In the genomic region with DNA sequence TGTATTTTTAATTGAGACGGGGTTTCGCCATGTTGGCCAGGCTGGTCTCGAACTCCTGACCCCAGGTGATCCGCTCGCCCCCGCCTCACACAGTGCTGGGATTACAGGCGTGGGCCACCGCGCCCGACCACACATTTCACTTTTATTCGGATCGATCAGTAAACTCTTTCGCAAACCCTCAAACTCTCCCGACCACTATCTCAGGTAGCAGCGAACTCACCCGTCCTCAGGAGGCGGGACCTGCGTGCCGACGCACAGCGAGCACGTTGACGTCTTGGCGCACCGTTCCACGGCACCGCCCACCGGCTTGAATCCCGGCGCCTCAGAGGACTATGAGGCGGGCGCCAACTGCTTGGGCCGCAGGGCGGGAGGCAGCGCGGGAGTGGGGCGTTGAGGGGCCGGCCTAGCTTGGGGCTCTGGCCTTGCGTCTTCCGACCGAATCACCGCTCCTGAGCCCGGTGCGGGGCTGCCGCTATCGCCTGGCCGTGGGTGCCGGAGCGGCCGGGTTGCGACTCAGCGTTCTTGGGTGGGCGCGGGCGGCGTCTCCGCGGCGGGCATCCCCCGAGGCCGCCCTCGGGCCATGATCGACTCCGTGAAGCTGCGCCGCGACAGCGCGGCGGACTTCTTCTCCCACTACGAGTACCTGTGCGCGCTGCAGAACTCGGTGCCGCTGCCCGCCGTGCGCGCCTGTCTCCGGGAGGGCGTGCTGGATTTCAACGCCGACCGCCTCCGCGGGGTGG, we compare ENCODE assay signal across 1 cellular context.
TF ChIP-seq lines count a peak whose summit lies in the region.

A gene with protein sequence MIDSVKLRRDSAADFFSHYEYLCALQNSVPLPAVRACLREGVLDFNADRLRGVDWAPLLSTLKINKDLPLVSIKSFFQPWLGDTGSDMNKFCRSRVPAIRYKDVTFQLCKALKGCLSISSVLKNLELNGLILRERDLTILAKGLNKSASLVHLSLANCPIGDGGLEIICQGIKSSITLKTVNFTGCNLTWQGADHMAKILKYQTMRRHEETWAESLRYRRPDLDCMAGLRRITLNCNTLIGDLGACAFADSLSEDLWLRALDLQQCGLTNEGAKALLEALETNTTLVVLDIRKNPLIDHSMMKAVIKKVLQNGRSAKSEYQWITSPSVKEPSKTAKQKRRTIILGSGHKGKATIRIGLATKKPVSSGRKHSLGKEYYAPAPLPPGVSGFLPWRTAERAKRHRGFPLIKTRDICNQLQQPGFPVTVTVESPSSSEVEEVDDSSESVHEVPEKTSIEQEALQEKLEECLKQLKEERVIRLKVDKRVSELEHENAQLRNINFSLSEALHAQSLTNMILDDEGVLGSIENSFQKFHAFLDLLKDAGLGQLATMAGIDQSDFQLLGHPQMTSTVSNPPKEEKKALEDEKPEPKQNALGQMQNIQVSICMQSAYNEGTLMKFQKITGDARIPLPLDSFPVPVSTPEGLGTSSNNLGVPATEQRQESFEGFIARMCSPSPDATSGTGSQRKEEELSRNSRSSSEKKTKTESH (plus strand): TSS at position 305 of the 740 bp plus-strand sequence. CDS start 276 bp downstream, at position 581.

TF ChIP-seq in K562, 482 proteins besides CTCF, POLR2A, EP300 and RAD21 (continued from another document and continues in another):
- TF ChIP-seq RBBP5 (IDR thresholded peaks at IDR 0.05; ENCODE audit: borderline replicate concordance, insufficient read depth, low read length, poor library complexity, severe bottlenecking): peak; percentile 65
- 0 out of 4 replicates have a peak, but pooled peaks of 1 of the 2 experiments have one; percentile 13 for TF ChIP-seq TBL1XR1 (IDR thresholded peaks at IDR 0.05; ENCODE audit: low read length in 2 of 2)
- no peak for TF ChIP-seq ZNF408 (CRISPR knock-in tag; IDR thresholded peaks at IDR 0.05; ENCODE audit: low read depth)
- TF ChIP-seq, protein P1, sequence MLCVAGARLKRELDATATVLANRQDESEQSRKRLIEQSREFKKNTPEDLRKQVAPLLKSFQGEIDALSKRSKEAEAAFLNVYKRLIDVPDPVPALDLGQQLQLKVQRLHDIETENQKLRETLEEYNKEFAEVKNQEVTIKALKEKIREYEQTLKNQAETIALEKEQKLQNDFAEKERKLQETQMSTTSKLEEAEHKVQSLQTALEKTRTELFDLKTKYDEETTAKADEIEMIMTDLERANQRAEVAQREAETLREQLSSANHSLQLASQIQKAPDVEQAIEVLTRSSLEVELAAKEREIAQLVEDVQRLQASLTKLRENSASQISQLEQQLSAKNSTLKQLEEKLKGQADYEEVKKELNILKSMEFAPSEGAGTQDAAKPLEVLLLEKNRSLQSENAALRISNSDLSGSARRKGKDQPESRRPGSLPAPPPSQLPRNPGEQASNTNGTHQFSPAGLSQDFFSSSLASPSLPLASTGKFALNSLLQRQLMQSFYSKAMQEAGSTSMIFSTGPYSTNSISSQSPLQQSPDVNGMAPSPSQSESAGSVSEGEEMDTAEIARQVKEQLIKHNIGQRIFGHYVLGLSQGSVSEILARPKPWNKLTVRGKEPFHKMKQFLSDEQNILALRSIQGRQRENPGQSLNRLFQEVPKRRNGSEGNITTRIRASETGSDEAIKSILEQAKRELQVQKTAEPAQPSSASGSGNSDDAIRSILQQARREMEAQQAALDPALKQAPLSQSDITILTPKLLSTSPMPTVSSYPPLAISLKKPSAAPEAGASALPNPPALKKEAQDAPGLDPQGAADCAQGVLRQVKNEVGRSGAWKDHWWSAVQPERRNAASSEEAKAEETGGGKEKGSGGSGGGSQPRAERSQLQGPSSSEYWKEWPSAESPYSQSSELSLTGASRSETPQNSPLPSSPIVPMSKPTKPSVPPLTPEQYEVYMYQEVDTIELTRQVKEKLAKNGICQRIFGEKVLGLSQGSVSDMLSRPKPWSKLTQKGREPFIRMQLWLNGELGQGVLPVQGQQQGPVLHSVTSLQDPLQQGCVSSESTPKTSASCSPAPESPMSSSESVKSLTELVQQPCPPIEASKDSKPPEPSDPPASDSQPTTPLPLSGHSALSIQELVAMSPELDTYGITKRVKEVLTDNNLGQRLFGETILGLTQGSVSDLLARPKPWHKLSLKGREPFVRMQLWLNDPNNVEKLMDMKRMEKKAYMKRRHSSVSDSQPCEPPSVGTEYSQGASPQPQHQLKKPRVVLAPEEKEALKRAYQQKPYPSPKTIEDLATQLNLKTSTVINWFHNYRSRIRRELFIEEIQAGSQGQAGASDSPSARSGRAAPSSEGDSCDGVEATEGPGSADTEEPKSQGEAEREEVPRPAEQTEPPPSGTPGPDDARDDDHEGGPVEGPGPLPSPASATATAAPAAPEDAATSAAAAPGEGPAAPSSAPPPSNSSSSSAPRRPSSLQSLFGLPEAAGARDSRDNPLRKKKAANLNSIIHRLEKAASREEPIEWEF (CRISPR knock-in tag; IDR thresholded peaks at IDR 0.05): no peak
- TF ChIP-seq HDAC1 (IDR thresholded peaks at IDR 0.05): no peak
- TF ChIP-seq, protein P2, sequence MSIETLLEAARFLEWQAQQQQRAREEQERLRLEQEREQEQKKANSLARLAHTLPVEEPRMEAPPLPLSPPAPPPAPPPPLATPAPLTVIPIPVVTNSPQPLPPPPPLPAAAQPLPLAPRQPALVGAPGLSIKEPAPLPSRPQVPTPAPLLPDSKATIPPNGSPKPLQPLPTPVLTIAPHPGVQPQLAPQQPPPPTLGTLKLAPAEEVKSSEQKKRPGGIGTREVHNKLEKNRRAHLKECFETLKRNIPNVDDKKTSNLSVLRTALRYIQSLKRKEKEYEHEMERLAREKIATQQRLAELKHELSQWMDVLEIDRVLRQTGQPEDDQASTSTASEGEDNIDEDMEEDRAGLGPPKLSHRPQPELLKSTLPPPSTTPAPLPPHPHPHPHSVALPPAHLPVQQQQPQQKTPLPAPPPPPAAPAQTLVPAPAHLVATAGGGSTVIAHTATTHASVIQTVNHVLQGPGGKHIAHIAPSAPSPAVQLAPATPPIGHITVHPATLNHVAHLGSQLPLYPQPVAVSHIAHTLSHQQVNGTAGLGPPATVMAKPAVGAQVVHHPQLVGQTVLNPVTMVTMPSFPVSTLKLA (conservative IDR thresholded peaks at IDR 0.05): peak; percentile 28 to 53; a peak in 2 of 4 replicates
- TF ChIP-seq, protein P3, sequence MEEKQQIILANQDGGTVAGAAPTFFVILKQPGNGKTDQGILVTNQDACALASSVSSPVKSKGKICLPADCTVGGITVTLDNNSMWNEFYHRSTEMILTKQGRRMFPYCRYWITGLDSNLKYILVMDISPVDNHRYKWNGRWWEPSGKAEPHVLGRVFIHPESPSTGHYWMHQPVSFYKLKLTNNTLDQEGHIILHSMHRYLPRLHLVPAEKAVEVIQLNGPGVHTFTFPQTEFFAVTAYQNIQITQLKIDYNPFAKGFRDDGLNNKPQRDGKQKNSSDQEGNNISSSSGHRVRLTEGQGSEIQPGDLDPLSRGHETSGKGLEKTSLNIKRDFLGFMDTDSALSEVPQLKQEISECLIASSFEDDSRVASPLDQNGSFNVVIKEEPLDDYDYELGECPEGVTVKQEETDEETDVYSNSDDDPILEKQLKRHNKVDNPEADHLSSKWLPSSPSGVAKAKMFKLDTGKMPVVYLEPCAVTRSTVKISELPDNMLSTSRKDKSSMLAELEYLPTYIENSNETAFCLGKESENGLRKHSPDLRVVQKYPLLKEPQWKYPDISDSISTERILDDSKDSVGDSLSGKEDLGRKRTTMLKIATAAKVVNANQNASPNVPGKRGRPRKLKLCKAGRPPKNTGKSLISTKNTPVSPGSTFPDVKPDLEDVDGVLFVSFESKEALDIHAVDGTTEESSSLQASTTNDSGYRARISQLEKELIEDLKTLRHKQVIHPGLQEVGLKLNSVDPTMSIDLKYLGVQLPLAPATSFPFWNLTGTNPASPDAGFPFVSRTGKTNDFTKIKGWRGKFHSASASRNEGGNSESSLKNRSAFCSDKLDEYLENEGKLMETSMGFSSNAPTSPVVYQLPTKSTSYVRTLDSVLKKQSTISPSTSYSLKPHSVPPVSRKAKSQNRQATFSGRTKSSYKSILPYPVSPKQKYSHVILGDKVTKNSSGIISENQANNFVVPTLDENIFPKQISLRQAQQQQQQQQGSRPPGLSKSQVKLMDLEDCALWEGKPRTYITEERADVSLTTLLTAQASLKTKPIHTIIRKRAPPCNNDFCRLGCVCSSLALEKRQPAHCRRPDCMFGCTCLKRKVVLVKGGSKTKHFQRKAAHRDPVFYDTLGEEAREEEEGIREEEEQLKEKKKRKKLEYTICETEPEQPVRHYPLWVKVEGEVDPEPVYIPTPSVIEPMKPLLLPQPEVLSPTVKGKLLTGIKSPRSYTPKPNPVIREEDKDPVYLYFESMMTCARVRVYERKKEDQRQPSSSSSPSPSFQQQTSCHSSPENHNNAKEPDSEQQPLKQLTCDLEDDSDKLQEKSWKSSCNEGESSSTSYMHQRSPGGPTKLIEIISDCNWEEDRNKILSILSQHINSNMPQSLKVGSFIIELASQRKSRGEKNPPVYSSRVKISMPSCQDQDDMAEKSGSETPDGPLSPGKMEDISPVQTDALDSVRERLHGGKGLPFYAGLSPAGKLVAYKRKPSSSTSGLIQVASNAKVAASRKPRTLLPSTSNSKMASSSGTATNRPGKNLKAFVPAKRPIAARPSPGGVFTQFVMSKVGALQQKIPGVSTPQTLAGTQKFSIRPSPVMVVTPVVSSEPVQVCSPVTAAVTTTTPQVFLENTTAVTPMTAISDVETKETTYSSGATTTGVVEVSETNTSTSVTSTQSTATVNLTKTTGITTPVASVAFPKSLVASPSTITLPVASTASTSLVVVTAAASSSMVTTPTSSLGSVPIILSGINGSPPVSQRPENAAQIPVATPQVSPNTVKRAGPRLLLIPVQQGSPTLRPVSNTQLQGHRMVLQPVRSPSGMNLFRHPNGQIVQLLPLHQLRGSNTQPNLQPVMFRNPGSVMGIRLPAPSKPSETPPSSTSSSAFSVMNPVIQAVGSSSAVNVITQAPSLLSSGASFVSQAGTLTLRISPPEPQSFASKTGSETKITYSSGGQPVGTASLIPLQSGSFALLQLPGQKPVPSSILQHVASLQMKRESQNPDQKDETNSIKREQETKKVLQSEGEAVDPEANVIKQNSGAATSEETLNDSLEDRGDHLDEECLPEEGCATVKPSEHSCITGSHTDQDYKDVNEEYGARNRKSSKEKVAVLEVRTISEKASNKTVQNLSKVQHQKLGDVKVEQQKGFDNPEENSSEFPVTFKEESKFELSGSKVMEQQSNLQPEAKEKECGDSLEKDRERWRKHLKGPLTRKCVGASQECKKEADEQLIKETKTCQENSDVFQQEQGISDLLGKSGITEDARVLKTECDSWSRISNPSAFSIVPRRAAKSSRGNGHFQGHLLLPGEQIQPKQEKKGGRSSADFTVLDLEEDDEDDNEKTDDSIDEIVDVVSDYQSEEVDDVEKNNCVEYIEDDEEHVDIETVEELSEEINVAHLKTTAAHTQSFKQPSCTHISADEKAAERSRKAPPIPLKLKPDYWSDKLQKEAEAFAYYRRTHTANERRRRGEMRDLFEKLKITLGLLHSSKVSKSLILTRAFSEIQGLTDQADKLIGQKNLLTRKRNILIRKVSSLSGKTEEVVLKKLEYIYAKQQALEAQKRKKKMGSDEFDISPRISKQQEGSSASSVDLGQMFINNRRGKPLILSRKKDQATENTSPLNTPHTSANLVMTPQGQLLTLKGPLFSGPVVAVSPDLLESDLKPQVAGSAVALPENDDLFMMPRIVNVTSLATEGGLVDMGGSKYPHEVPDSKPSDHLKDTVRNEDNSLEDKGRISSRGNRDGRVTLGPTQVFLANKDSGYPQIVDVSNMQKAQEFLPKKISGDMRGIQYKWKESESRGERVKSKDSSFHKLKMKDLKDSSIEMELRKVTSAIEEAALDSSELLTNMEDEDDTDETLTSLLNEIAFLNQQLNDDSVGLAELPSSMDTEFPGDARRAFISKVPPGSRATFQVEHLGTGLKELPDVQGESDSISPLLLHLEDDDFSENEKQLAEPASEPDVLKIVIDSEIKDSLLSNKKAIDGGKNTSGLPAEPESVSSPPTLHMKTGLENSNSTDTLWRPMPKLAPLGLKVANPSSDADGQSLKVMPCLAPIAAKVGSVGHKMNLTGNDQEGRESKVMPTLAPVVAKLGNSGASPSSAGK (IDR thresholded peaks at IDR 0.05): no peak; the same call in 1 of the 2 replicates
- no peak for TF ChIP-seq ZNF282 (CRISPR knock-in tag; IDR thresholded peaks at IDR 0.05)
- TF ChIP-seq ZEB2 (IDR thresholded peaks at IDR 0.05): 0 out of 2 replicates have a peak, but pooled peaks have one; percentile 15
- TF ChIP-seq, protein P4, sequence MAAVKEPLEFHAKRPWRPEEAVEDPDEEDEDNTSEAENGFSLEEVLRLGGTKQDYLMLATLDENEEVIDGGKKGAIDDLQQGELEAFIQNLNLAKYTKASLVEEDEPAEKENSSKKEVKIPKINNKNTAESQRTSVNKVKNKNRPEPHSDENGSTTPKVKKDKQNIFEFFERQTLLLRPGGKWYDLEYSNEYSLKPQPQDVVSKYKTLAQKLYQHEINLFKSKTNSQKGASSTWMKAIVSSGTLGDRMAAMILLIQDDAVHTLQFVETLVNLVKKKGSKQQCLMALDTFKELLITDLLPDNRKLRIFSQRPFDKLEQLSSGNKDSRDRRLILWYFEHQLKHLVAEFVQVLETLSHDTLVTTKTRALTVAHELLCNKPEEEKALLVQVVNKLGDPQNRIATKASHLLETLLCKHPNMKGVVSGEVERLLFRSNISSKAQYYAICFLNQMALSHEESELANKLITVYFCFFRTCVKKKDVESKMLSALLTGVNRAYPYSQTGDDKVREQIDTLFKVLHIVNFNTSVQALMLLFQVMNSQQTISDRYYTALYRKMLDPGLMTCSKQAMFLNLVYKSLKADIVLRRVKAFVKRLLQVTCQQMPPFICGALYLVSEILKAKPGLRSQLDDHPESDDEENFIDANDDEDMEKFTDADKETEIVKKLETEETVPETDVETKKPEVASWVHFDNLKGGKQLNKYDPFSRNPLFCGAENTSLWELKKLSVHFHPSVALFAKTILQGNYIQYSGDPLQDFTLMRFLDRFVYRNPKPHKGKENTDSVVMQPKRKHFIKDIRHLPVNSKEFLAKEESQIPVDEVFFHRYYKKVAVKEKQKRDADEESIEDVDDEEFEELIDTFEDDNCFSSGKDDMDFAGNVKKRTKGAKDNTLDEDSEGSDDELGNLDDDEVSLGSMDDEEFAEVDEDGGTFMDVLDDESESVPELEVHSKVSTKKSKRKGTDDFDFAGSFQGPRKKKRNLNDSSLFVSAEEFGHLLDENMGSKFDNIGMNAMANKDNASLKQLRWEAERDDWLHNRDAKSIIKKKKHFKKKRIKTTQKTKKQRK (IDR thresholded peaks at IDR 0.05; ENCODE audit: borderline replicate concordance, low read depth, low read length): no peak
- TF ChIP-seq, protein P5, sequence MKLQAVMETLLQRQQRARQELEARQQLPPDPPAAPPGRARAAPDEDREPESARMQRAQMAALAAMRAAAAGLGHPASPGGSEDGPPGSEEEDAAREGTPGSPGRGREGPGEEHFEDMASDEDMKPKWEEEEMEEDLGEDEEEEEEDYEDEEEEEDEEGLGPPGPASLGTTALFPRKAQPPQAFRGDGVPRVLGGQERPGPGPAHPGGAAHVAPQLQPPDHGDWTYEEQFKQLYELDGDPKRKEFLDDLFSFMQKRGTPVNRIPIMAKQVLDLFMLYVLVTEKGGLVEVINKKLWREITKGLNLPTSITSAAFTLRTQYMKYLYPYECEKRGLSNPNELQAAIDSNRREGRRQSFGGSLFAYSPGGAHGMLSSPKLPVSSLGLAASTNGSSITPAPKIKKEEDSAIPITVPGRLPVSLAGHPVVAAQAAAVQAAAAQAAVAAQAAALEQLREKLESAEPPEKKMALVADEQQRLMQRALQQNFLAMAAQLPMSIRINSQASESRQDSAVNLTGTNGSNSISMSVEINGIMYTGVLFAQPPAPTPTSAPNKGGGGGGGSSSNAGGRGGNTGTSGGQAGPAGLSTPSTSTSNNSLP (IDR thresholded peaks at IDR 0.05; ENCODE audit: borderline replicate concordance, low read depth, low read length): no peak
- TF ChIP-seq TAF7 (tag; IDR thresholded peaks at IDR 0.05): 0 out of 2 replicates have a peak, but pooled peaks have one; percentile 15
- TF ChIP-seq EGR1 (conservative IDR thresholded peaks at IDR 0.05): peak; percentile 78
- TF ChIP-seq TBP (optimal IDR thresholded peaks at IDR 0.05; ENCODE audit: low read depth, low read length): peak; percentile 32
- no peak for TF ChIP-seq CHD1 (IDR thresholded peaks at IDR 0.05; ENCODE audit: low read length)
- no peak for TF ChIP-seq THRAP3 (IDR thresholded peaks at IDR 0.05; ENCODE audit: borderline replicate concordance)
- TF ChIP-seq L3MBTL2 (IDR thresholded peaks at IDR 0.05): peak; percentile 61
- TF ChIP-seq CREB1 (IDR thresholded peaks at IDR 0.05): peak; percentile 82
- TF ChIP-seq CREB1 (CRISPR knock-in tag; IDR thresholded peaks at IDR 0.05): peak; percentile 70; the same call in 1 of the 2 replicates
- TF ChIP-seq E2F3 (CRISPR knock-in tag; IDR thresholded peaks at IDR 0.05): peak; percentile 32; the same call in 1 of the 2 replicates
